Comparison of ENCODE assay signal across 19 cellular contexts in genomic region chr3:145727416-145727930, GRCh38.
"Had no signal": no experiment of that assay in that cellular context is flagged by ENCODE, and none has a peak within 500 bp of the region (broad histone marks: within the 10 kb centered on the region; RNA-seq: fewer than 3 reads in every experiment).

No MANE protein-coding gene starts in this region.

- H3K4me3 Mint-ChIP-seq: natural killer cell, neural crest cell had no signal

- H3K4me3 ChIP-seq: colonic mucosa, esophagus squamous epithelium, gastrocnemius medialis, mucosa of descending colon, ovary, stomach had no signal

- H3K27me3 Mint-ChIP-seq: progenitor cell of endocrine pancreas had no signal

- DNase-seq: colonic mucosa; dermis blood vessel endothelial cell; esophagus squamous epithelium; gastrocnemius medialis; glutamatergic neuron; islet precursor cell; mammary epithelial cell; mucosa of descending colon; natural killer cell; ovary; right cardiac atrium; small intestine; stimulated activated CD4-positive, alpha-beta T cell treated with anti-CD3 and anti-CD28 coated beads, Interleukin-12 subunit alpha, Interleukin-12 subunit beta, amount 100 ng/mL, for 4 hours; stimulated activated naive CD4-positive, alpha-beta T cell; stomach; substantia nigra; trophoblast cell had no signal

- H3K4me1 ChIP-seq: colonic mucosa, gastrocnemius medialis, stomach had no signal

- H3K36me3 Mint-ChIP-seq: natural killer cell had no signal

- H3K27ac Mint-ChIP-seq: natural killer cell, progenitor cell of endocrine pancreas had no signal

- H3K9me3 ChIP-seq: colonic mucosa, esophagus squamous epithelium, gastrocnemius medialis, mucosa of descending colon, ovary, stomach had no signal

- H3K27ac ChIP-seq: colonic mucosa, esophagus squamous epithelium, gastrocnemius medialis, ovary, stomach had no signal

- H3K36me3 ChIP-seq: colonic mucosa, esophagus squamous epithelium, gastrocnemius medialis, ovary, stomach had no signal

- H3K27me3 ChIP-seq: colonic mucosa, esophagus squamous epithelium, gastrocnemius medialis, ovary, stomach had no signal

- H3K4me1 Mint-ChIP-seq: natural killer cell, neural crest cell had no signal
